24 cellular contexts compared by ENCODE assay signal in genomic region chr18:31819925-31820229, GRCh38. TPM values are rescaled to one million over a fixed set of nuclear protein-coding genes. Genes with fewer than 3 reads are reported as not detected.
DNase-seq lines count a peak whose midpoint lies in the region; ATAC-seq and TF ChIP-seq lines count a peak whose summit lies in the region.
"Had no signal": no experiment of that assay in that cellular context is flagged by ENCODE, and none has a peak within 500 bp of the region (broad histone marks: within the 10 kb centered on the region; RNA-seq: fewer than 3 reads in every experiment).

No MANE protein-coding gene starts in this region.

- POLR2A ChIA-PET in activated CD8-positive, alpha-beta T cell treated with anti-CD3 and anti-CD28 coated beads for 36 hours (lab: Charles Lee), result no interaction called here
- POLR2A ChIA-PET in activated CD8-positive, alpha-beta T cell treated with anti-CD3 and anti-CD28 coated beads, Interleukin-2, amount 10 ng/mL, durations not matched to agents 7 days and 5 days (lab: Charles Lee), result no interaction called here

- no peak for ATAC-seq in activated CD8-positive, alpha-beta T cell treated with anti-CD3 and anti-CD28 coated beads for 36 hours
- no peak for ATAC-seq in activated CD8-positive, alpha-beta T cell treated with anti-CD3 and anti-CD28 coated beads, Interleukin-2, amount 10 ng/mL, durations not matched to agents 7 days and 5 days

- H3K9me3 ChIP-seq in Loucy (ENCODE audit: insufficient read depth, low read depth, low read length), result no peaks in the 10 kb centered on the region
- no peaks in the 10 kb centered on the region for H3K9me3 ChIP-seq in MM.1S (replicated peaks; ENCODE audit: insufficient read depth, low read length)
- H3K9me3 ChIP-seq: adrenal gland, left ventricle myocardium inferior, tibial artery had no signal

- H3K36me3 Mint-ChIP-seq in activated CD8-positive, alpha-beta T cell treated with anti-CD3 and anti-CD28 coated beads for 36 hours (ENCODE audit: low read depth), result no peaks in the 10 kb centered on the region
- H3K36me3 Mint-ChIP-seq in activated CD8-positive, alpha-beta T cell treated with anti-CD3 and anti-CD28 coated beads, Interleukin-2, amount 10 ng/mL, durations not matched to agents 7 days and 5 days (ENCODE audit: low read depth), result no peaks in the 10 kb centered on the region
- H3K36me3 Mint-ChIP-seq in chondrocyte (ENCODE audit: low read depth), result no peaks in the 10 kb centered on the region
- H3K36me3 Mint-ChIP-seq in progenitor cell of endocrine pancreas (ENCODE audit: insufficient read depth), result no peaks in the 10 kb centered on the region

- H3K4me2 ChIP-seq in Loucy (ENCODE audit: low read depth, low read length, poor library complexity, severe bottlenecking) (no peak overlapping the region), MM.1S (ENCODE audit: low read depth, low read length) (no peak overlapping the region)

- H3K4me3 ChIP-seq in Loucy (ENCODE audit: low read length, poor library complexity, severe bottlenecking), result no peak overlapping the region
- H3K4me3 ChIP-seq in MM.1S (ENCODE audit: low read length), result no peak overlapping the region
- H3K4me3 ChIP-seq: adrenal gland, left ventricle myocardium inferior, tibial artery had no signal

- H3K79me2 ChIP-seq in Loucy (ENCODE audit: insufficient read depth, low read length) (no peaks in the 10 kb centered on the region), MM.1S (ENCODE audit: low read length) (no peaks in the 10 kb centered on the region)

- H2AFZ ChIP-seq in Loucy (ENCODE audit: low read length), result 0 out of 2 replicates have a peak overlapping the region, but pooled peaks have one; percentile 2
- H2AFZ ChIP-seq in MM.1S (ENCODE audit: low read length), result no peak overlapping the region

- intact Hi-C loops in activated CD8-positive, alpha-beta T cell treated with anti-CD3 and anti-CD28 coated beads for 36 hours (cut with micrococcal nuclease), result loop anchor here (1.0 to 5.0 kb wide), 2 partner anchors 78 to 263 kb away; no protein-coding TSS in a partner anchor

- no peaks in the 10 kb centered on the region for H4K20me1 ChIP-seq in Loucy (ENCODE audit: insufficient read depth, low read length, poor library complexity, severe bottlenecking)
- no peaks in the 10 kb centered on the region for H4K20me1 ChIP-seq in MM.1S (ENCODE audit: insufficient read depth, low read length)

- no peak overlapping the region for H3K9ac ChIP-seq in Loucy (ENCODE audit: low read depth, low read length, poor library complexity, severe bottlenecking)
- H3K9ac ChIP-seq in MM.1S (ENCODE audit: low read length), result no peak overlapping the region

- H3K4me1 Mint-ChIP-seq in activated CD8-positive, alpha-beta T cell treated with anti-CD3 and anti-CD28 coated beads for 36 hours (ENCODE audit: low read depth), result no peaks in the 10 kb centered on the region
- H3K4me1 Mint-ChIP-seq in activated CD8-positive, alpha-beta T cell treated with anti-CD3 and anti-CD28 coated beads, Interleukin-2, amount 10 ng/mL, durations not matched to agents 7 days and 5 days (ENCODE audit: low read depth), result no peaks in the 10 kb centered on the region
- H3K4me1 Mint-ChIP-seq in chondrocyte (ENCODE audit: low read depth), result peaks cover 4% of the 10 kb centered on the region
- H3K4me1 Mint-ChIP-seq in progenitor cell of endocrine pancreas (ENCODE audit: low read depth), result peaks cover 11% of the 10 kb centered on the region
- H3K4me1 Mint-ChIP-seq: activated B cell treated with CpG ODN at 0.5 μM for 24 hours had no signal

- H3F3A ChIP-seq in Loucy (ENCODE audit: low read depth) (no peaks in the 10 kb centered on the region), MM.1S (ENCODE audit: insufficient read depth, low read length) (no peaks in the 10 kb centered on the region)

- no peak overlapping the region for H3K27ac Mint-ChIP-seq in activated CD8-positive, alpha-beta T cell treated with anti-CD3 and anti-CD28 coated beads for 36 hours
- no peak overlapping the region for H3K27ac Mint-ChIP-seq in activated CD8-positive, alpha-beta T cell treated with anti-CD3 and anti-CD28 coated beads, Interleukin-2, amount 10 ng/mL, durations not matched to agents 7 days and 5 days
- H3K27ac Mint-ChIP-seq in chondrocyte (ENCODE audit: unreplicated experiment) (no peak overlapping the region), progenitor cell of endocrine pancreas (peak overlapping the region; percentile 33)
- H3K27ac Mint-ChIP-seq: activated B cell treated with CpG ODN at 0.5 μM for 24 hours; activated naive CD4-positive, alpha-beta T cell treated with anti-CD3 and anti-CD28 coated beads for 36 hours; activated T-helper 1 cell treated with anti-CD3 and anti-CD28 coated beads, Interleukin-12 subunit alpha, Interleukin-12 subunit beta, Interleukin-2, Interleukin-4 antibody, amounts not matched to agents 30 ng/mL and 10 ng/mL and 1 ng/mL, durations not matched to agents 14 hours and 24 hours and 36 hours had no signal

- no peaks in the 10 kb centered on the region for H3K4me1 ChIP-seq in Loucy (ENCODE audit: insufficient read depth, low read length, poor library complexity, severe bottlenecking)
- no peaks in the 10 kb centered on the region for H3K4me1 ChIP-seq in MM.1S (ENCODE audit: low read length)
- H3K4me1 ChIP-seq: adrenal gland, tibial artery had no signal

- DNase-seq in activated CD8-positive, alpha-beta T cell treated with anti-CD3 and anti-CD28 coated beads for 36 hours, result no peak
- DNase-seq in activated CD8-positive, alpha-beta T cell treated with anti-CD3 and anti-CD28 coated beads, Interleukin-2, amount 10 ng/mL, durations not matched to agents 7 days and 5 days, result no peak
- no peak for DNase-seq in chondrocyte (ENCODE audit: low spot score)
- no peak for DNase-seq in progenitor cell of endocrine pancreas (ENCODE audit: low spot score, unreplicated experiment)
- no peak for DNase-seq in NCI-H1417 (lab: John Stamatoyannopoulos, UW)
- no peak for DNase-seq in NCI-H2029 (lab: John Stamatoyannopoulos, UW)
- no peak for DNase-seq in MM.1S
- DNase-seq: 8988T; activated B cell treated with CpG ODN at 0.5 μM for 24 hours; activated CD8-positive, alpha-beta memory T cell treated with anti-CD3 and anti-CD28 coated beads, Interleukin-2, amount 50 U/mL, for 4 hours; activated naive CD4-positive, alpha-beta T cell treated with anti-CD3 and anti-CD28 coated beads for 36 hours; adrenal gland; left ventricle myocardium inferior; stimulated activated CD4-positive, alpha-beta T cell treated with anti-CD3 and anti-CD28 coated beads, Interleukin-2, amount 100 ng/mL, for 24 hours; T1000; tibial artery had no signal

- H3K27ac ChIP-seq in MM.1S (ENCODE audit: low read length), result no peak overlapping the region
- H3K27ac ChIP-seq: adrenal gland, brain microvascular endothelial cell, left ventricle myocardium inferior, tibial artery had no signal

- no peaks in the 10 kb centered on the region for H3K27me3 Mint-ChIP-seq in activated CD8-positive, alpha-beta T cell treated with anti-CD3 and anti-CD28 coated beads for 36 hours
- H3K27me3 Mint-ChIP-seq in activated CD8-positive, alpha-beta T cell treated with anti-CD3 and anti-CD28 coated beads, Interleukin-2, amount 10 ng/mL, durations not matched to agents 7 days and 5 days (ENCODE audit: low read depth), result peaks cover 5% of the 10 kb centered on the region
- H3K27me3 Mint-ChIP-seq in chondrocyte (ENCODE audit: low read depth) (peaks cover 2% of the 10 kb centered on the region), progenitor cell of endocrine pancreas (no peaks in the 10 kb centered on the region)
- H3K27me3 Mint-ChIP-seq: activated B cell treated with CpG ODN at 0.5 μM for 24 hours had no signal

- no peaks in the 10 kb centered on the region for H3K36me3 ChIP-seq in Loucy (ENCODE audit: insufficient read depth, low read length)
- H3K36me3 ChIP-seq in MM.1S (replicated peaks; ENCODE audit: insufficient read depth, low read length), result no peaks in the 10 kb centered on the region
- H3K36me3 ChIP-seq: adrenal gland, brain microvascular endothelial cell, left ventricle myocardium inferior, tibial artery had no signal

- no peaks in the 10 kb centered on the region for H3K9me3 Mint-ChIP-seq in activated CD8-positive, alpha-beta T cell treated with anti-CD3 and anti-CD28 coated beads for 36 hours
- no peaks in the 10 kb centered on the region for H3K9me3 Mint-ChIP-seq in activated CD8-positive, alpha-beta T cell treated with anti-CD3 and anti-CD28 coated beads, Interleukin-2, amount 10 ng/mL, durations not matched to agents 7 days and 5 days (ENCODE audit: insufficient read depth)
- H3K9me3 Mint-ChIP-seq in chondrocyte (ENCODE audit: low read depth) (no peaks in the 10 kb centered on the region), progenitor cell of endocrine pancreas (ENCODE audit: low read depth) (no peaks in the 10 kb centered on the region)
- H3K9me3 Mint-ChIP-seq: activated B cell treated with CpG ODN at 0.5 μM for 24 hours; activated naive CD4-positive, alpha-beta T cell treated with anti-CD3 and anti-CD28 coated beads for 36 hours; activated T-helper 1 cell treated with anti-CD3 and anti-CD28 coated beads, Interleukin-12 subunit alpha, Interleukin-12 subunit beta, Interleukin-2, Interleukin-4 antibody, amounts not matched to agents 30 ng/mL and 10 ng/mL and 1 ng/mL, durations not matched to agents 14 hours and 24 hours and 36 hours had no signal

- H3K27me3 ChIP-seq in Loucy (ENCODE audit: insufficient read depth, low read length, poor library complexity, severe bottlenecking) (no peaks in the 10 kb centered on the region), MM.1S (replicated peaks; ENCODE audit: insufficient read depth, low read length) (no peaks in the 10 kb centered on the region)
- H3K27me3 ChIP-seq: adrenal gland, brain microvascular endothelial cell, tibial artery had no signal

- CTCF ChIA-PET in activated CD8-positive, alpha-beta T cell treated with anti-CD3 and anti-CD28 coated beads for 36 hours (lab: Charles Lee), result interaction anchor here (0.7 to 1.6 kb wide), 10 partner anchors 9 to 264 kb away, joined by 3 to 6 read pairs (median 4); no protein-coding TSS in a partner anchor
- CTCF ChIA-PET in activated CD8-positive, alpha-beta T cell treated with anti-CD3 and anti-CD28 coated beads, Interleukin-2, amount 10 ng/mL, durations not matched to agents 7 days and 5 days (lab: Charles Lee), result interaction anchor here (0.6 to 1.3 kb wide), 8 partner anchors 9 to 265 kb away, joined by 3 to 5 read pairs (median 4); no protein-coding TSS in a partner anchor

- no peak overlapping the region for H3K4me3 Mint-ChIP-seq in activated CD8-positive, alpha-beta T cell treated with anti-CD3 and anti-CD28 coated beads for 36 hours
- no peak overlapping the region for H3K4me3 Mint-ChIP-seq in activated CD8-positive, alpha-beta T cell treated with anti-CD3 and anti-CD28 coated beads, Interleukin-2, amount 10 ng/mL, durations not matched to agents 7 days and 5 days
- H3K4me3 Mint-ChIP-seq in chondrocyte (ENCODE audit: unreplicated experiment) (no peak overlapping the region), progenitor cell of endocrine pancreas (ENCODE audit: low read depth) (no peak overlapping the region)
- H3K4me3 Mint-ChIP-seq: activated B cell treated with CpG ODN at 0.5 μM for 24 hours; activated naive CD4-positive, alpha-beta T cell treated with anti-CD3 and anti-CD28 coated beads for 36 hours; activated T-helper 1 cell treated with anti-CD3 and anti-CD28 coated beads, Interleukin-12 subunit alpha, Interleukin-12 subunit beta, Interleukin-2, Interleukin-4 antibody, amounts not matched to agents 30 ng/mL and 10 ng/mL and 1 ng/mL, durations not matched to agents 14 hours and 24 hours and 36 hours had no signal

- H3K9me2 ChIP-seq in Loucy (replicated peaks; ENCODE audit: low read depth, low read length) (no peaks in the 10 kb centered on the region), MM.1S (replicated peaks; ENCODE audit: insufficient read depth, low read length) (no peaks in the 10 kb centered on the region)

- TF ChIP-seq CTCF in activated CD8-positive, alpha-beta T cell treated with anti-CD3 and anti-CD28 coated beads for 36 hours (IDR thresholded peaks at IDR 0.05), result peak; percentile 43
- TF ChIP-seq CTCF in Loucy (conservative IDR thresholded peaks at IDR 0.05; ENCODE audit: low read length) (peak; percentile 35; the same call in 1 of the 2 replicates), chondrocyte (IDR thresholded peaks at IDR 0.05) (peak; percentile 68), progenitor cell of endocrine pancreas (IDR thresholded peaks at IDR 0.05; ENCODE audit: unreplicated experiment) (no peak), MM.1S (IDR thresholded peaks at IDR 0.05; ENCODE audit: low read length) (no peak)

RNA-seq across cellular contexts. Expression of gene SLC25A52, which starts 59.2 kb away (rescaled TPM):
- not detected for total RNA-seq in activated CD8-positive, alpha-beta T cell treated with anti-CD3 and anti-CD28 coated beads for 36 hours
- not detected for total RNA-seq in activated CD8-positive, alpha-beta T cell treated with anti-CD3 and anti-CD28 coated beads, Interleukin-2, amount 10 ng/mL, durations not matched to agents 7 days and 5 days
- total RNA-seq in chondrocyte (0.20 to 0.53 TPM in 2 of 3 replicates, not detected in the other), progenitor cell of endocrine pancreas (not detected in 2 replicates)
- total RNA-seq: activated B cell treated with CpG ODN at 0.5 μM for 24 hours; activated naive CD4-positive, alpha-beta T cell treated with anti-CD3 and anti-CD28 coated beads for 36 hours; activated T-helper 1 cell treated with anti-CD3 and anti-CD28 coated beads, Interleukin-12 subunit alpha, Interleukin-12 subunit beta, Interleukin-2, Interleukin-4 antibody, amounts not matched to agents 30 ng/mL and 10 ng/mL and 1 ng/mL, durations not matched to agents 14 hours and 24 hours and 36 hours; IMR-90; left ventricle myocardium inferior; MCF 10A; myocyte; omental fat pad; PC-3 had no signal

Comparison
In these comparisons a context has a peak if more than half of its experiments do, and no peak if none do; other contexts are left out.
1. CTCF ChIP-seq: peak in activated CD8-positive, alpha-beta T cell treated with anti-CD3 and anti-CD28 coated beads for 36 hours (single experiment), Loucy (single experiment) and chondrocyte (single experiment); none in progenitor cell of endocrine pancreas (single experiment) and MM.1S (single experiment).